In genomic region chr17:10013360-10014112, GRCh38 we compare ENCODE assay signal across 8 cellular contexts.
A peak's percentile ranks its signal among the peaks of the same experiment; 100 is the strongest.
DNase-seq lines count a peak whose midpoint lies in the region; ATAC-seq and TF ChIP-seq lines count a peak whose summit lies in the region.

No MANE protein-coding gene starts in this region.

- H3K27me3 ChIP-seq in left ventricle myocardium inferior (ENCODE audit: low read depth): no peaks in the 10 kb centered on the region

- TF ChIP-seq CTCF in GM20000 (IDR thresholded peaks at IDR 0.05; ENCODE audit: extremely low read depth, missing control alignments): no peak
- no peak for TF ChIP-seq CTCF in left ventricle myocardium inferior (IDR thresholded peaks at IDR 0.05; ENCODE audit: borderline replicate concordance)

- H3K27ac Mint-ChIP-seq in activated CD4-positive, alpha-beta T cell treated with anti-CD3 and anti-CD28 coated beads for 36 hours: no peak overlapping the region

- intact Hi-C loops in left ventricle myocardium inferior (cut with micrococcal nuclease): no loop called here
- intact Hi-C loops in activated CD4-positive, alpha-beta T cell treated with anti-CD3 and anti-CD28 coated beads for 36 hours (cut with DNase I, micrococcal nuclease): no loop called here

- no peaks in the 10 kb centered on the region for H3K27me3 Mint-ChIP-seq in activated CD4-positive, alpha-beta T cell treated with anti-CD3 and anti-CD28 coated beads for 36 hours

- H3K4me3 Mint-ChIP-seq in activated CD4-positive, alpha-beta T cell treated with anti-CD3 and anti-CD28 coated beads for 36 hours: no peak overlapping the region

- no peaks in the 10 kb centered on the region for H3K4me1 Mint-ChIP-seq in activated CD4-positive, alpha-beta T cell treated with anti-CD3 and anti-CD28 coated beads for 36 hours

- H3K4me1 ChIP-seq in left ventricle myocardium inferior: peaks cover 56% of the 10 kb centered on the region

- no peaks in the 10 kb centered on the region for H3K36me3 Mint-ChIP-seq in activated CD4-positive, alpha-beta T cell treated with anti-CD3 and anti-CD28 coated beads for 36 hours (ENCODE audit: low read depth)

- no peaks in the 10 kb centered on the region for H3K9me3 Mint-ChIP-seq in activated CD4-positive, alpha-beta T cell treated with anti-CD3 and anti-CD28 coated beads for 36 hours (ENCODE audit: low read depth)

- no peaks in the 10 kb centered on the region for H3K9me3 ChIP-seq in left ventricle myocardium inferior (replicated peaks)

- POLR2A ChIA-PET in activated CD4-positive, alpha-beta T cell treated with anti-CD3 and anti-CD28 coated beads for 36 hours (lab: Charles Lee): no interaction called here

- CTCF ChIA-PET in activated CD4-positive, alpha-beta T cell treated with anti-CD3 and anti-CD28 coated beads for 36 hours (lab: Charles Lee): no interaction called here

- no peaks in the 10 kb centered on the region for H3K36me3 ChIP-seq in left ventricle myocardium inferior

- peak overlapping the region; percentile 33 for H3K27ac ChIP-seq in left ventricle myocardium inferior (replicated peaks)

- peak; percentile 8 for DNase-seq in EL
- peak; percentile 61 for DNase-seq in GM20000 (ENCODE audit: low spot score)
- DNase-seq in left ventricle myocardium inferior: no peak
- DNase-seq in cerebellum (ENCODE audit: low spot score): no peak
- DNase-seq in NCI-H1417 treated with DMSO at 0.1 percent for 48 hours (lab: John Stamatoyannopoulos, UW): no peak
- no peak for DNase-seq in activated CD4-positive, alpha-beta T cell treated with anti-CD3 and anti-CD28 coated beads for 36 hours
- no peak for DNase-seq in NCI-H345 treated with DMSO at 0.1 percent for 48 hours (lab: John Stamatoyannopoulos, UW; ENCODE audit: unreplicated experiment)

- no peak overlapping the region for H3K4me3 ChIP-seq in left ventricle myocardium inferior

- ATAC-seq in HG03432 (IDR thresholded peaks at IDR 0.05; ENCODE audit: unreplicated experiment): peak; percentile 81
- ATAC-seq in activated CD4-positive, alpha-beta T cell treated with anti-CD3 and anti-CD28 coated beads for 36 hours: no peak

Comparison
In these comparisons a context has a peak if more than half of its experiments do, and no peak if none do; other contexts are left out.
1. DNase-seq: peak in EL (single experiment) and GM20000 (single experiment); none in left ventricle myocardium inferior (single experiment), cerebellum (single experiment), NCI-H1417 treated with DMSO at 0.1 percent for 48 hours (single experiment), activated CD4-positive, alpha-beta T cell treated with anti-CD3 and anti-CD28 coated beads for 36 hours (single experiment) and NCI-H345 treated with DMSO at 0.1 percent for 48 hours (single experiment).